ENCODE assay signal across 1 cellular context in genomic region chr21:20998456-20998789, GRCh38.
TF ChIP-seq lines count a peak whose summit lies in the region.

No MANE protein-coding gene starts in this region.

TF ChIP-seq in SK-N-SH, 30 proteins besides CTCF, POLR2A, EP300 and RAD21 (continued from another document):
- TF ChIP-seq FOSL2 (IDR thresholded peaks at IDR 0.05; ENCODE audit: borderline replicate concordance, low read depth) (no peak), RFX5 (IDR thresholded peaks at IDR 0.05; ENCODE audit: low read length) (no peak), CHD2 (IDR thresholded peaks at IDR 0.05; ENCODE audit: low read length, partially characterized antibody) (no peak), MEF2A (IDR thresholded peaks at IDR 0.05; ENCODE audit: borderline replicate concordance, low read depth) (no peak)
